ENCODE assay signal across 17 cellular contexts in genomic region chr13:67001363-67001762, GRCh38.
DNase-seq lines count a peak whose midpoint lies in the region; ATAC-seq and TF ChIP-seq lines count a peak whose summit lies in the region.
"Had no signal": no experiment of that assay in that cellular context is flagged by ENCODE, and none has a peak within 500 bp of the region (broad histone marks: within the 10 kb centered on the region; RNA-seq: fewer than 3 reads in every experiment).

No MANE protein-coding gene starts in this region.

- H3K4me2 ChIP-seq in HCT116 (ENCODE audit: low read length) (no peak overlapping the region), OCI-LY7 (ENCODE audit: low read length) (no peak overlapping the region)

- no peaks in the 10 kb centered on the region for H3K27me3 ChIP-seq in HCT116 (ENCODE audit: insufficient read depth, low read length)
- H3K27me3 ChIP-seq: SJSA1 had no signal

- no peak for TF ChIP-seq RAD21 in HCT116 (IDR thresholded peaks at IDR 0.05; ENCODE audit: low read depth)

- BruUV-seq in HCT116 (replicated peaks; lab: Mats Ljungman, UMichigan) = no TSS peak
- no TSS peak for BruUV-seq in OCI-LY7 (replicated peaks; lab: Mats Ljungman, UMichigan)

- no peak for ATAC-seq in HCT116
- no peak for ATAC-seq in HG03432 (IDR thresholded peaks at IDR 0.05; ENCODE audit: unreplicated experiment)
- no peak for ATAC-seq in HG03442 (IDR thresholded peaks at IDR 0.05; ENCODE audit: unreplicated experiment)

- RAD21 ChIA-PET in HCT116 (lab: Charles Lee; ENCODE audit: low non-redundant PET in 1 of 2, low total read pairs in 2 of 2, uncharacterized antibody in 2 of 2, unreplicated experiment in 2 of 2) = no interaction called here

- no peak overlapping the region for H3K9ac ChIP-seq in HCT116 (ENCODE audit: low read length)

- intact Hi-C loops in HCT116 (cut with micrococcal nuclease) = no loop called here
- intact Hi-C loops in OCI-LY7 (cut with micrococcal nuclease; ENCODE audit: unreplicated experiment) = no loop called here

- TF ChIP-seq CTCF in HCT116 (IDR thresholded peaks at IDR 0.05 in 2 of 3, conservative IDR thresholded peaks at IDR 0.05 in 1 of 3; ENCODE audit: borderline replicate concordance in 1 of 3, insufficient read depth in 1 of 3, low read depth in 2 of 3, low read length in 2 of 3) (no peak), OCI-LY7 (conservative IDR thresholded peaks at IDR 0.05; ENCODE audit: low read length) (no peak)

- H3K4me1 ChIP-seq in HCT116 (ENCODE audit: control insufficient read depth in 1 of 2, insufficient read depth in 2 of 2, low read length in 2 of 2) = no peaks in the 10 kb centered on the region
- H3K4me1 ChIP-seq in OCI-LY7 (ENCODE audit: insufficient read depth, low read length, poor library complexity, severe bottlenecking) = peaks cover 26% of the 10 kb centered on the region
- H3K4me1 ChIP-seq: SJSA1 had no signal

- H3K79me2 ChIP-seq in HCT116 (ENCODE audit: insufficient read depth, low read length) (no peaks in the 10 kb centered on the region), OCI-LY7 (ENCODE audit: insufficient read depth, low read depth, low read length) (no peaks in the 10 kb centered on the region)

- POLR2A ChIA-PET in HCT116 (lab: Charles Lee) = no interaction called here
- POLR2A ChIA-PET in OCI-LY7 (lab: Charles Lee) = interaction anchor here (0.7 to 1.8 kb wide), 6 partner anchors 8 to 309 kb away, joined by 3 to 8 read pairs (median 4); no protein-coding TSS in a partner anchor

- H3K9me3 ChIP-seq in HCT116 (ENCODE audit: control insufficient read depth in 1 of 2, insufficient read depth in 1 of 2, low read depth in 1 of 2, low read length in 2 of 2) (no peaks in the 10 kb centered on the region), OCI-LY7 (ENCODE audit: low read length) (peaks cover 20% of the 10 kb centered on the region; the same call in 1 of the 2 replicates)
- H3K9me3 ChIP-seq: SJSA1 had no signal

- H3K4me3 ChIP-seq in HCT116 (replicated peaks in 1 of 2; ENCODE audit: low read depth in 1 of 2, low read length in 2 of 2) (no peak overlapping the region), OCI-LY7 (ENCODE audit: low read depth, low read length, poor library complexity, severe bottlenecking) (no peak overlapping the region)
- H3K4me3 ChIP-seq: SJSA1 had no signal

- no peaks in the 10 kb centered on the region for H3K36me3 ChIP-seq in HCT116 (ENCODE audit: control insufficient read depth in 1 of 2, insufficient read depth in 2 of 2, low read length in 2 of 2)
- peaks cover 17% of the 10 kb centered on the region for H3K36me3 ChIP-seq in OCI-LY7 (ENCODE audit: insufficient read depth, low read length)
- H3K36me3 ChIP-seq: SJSA1 had no signal

- H3K27ac ChIP-seq in HCT116 (ENCODE audit: low read depth, low read length) = no peak overlapping the region
- no peak overlapping the region for H3K27ac ChIP-seq in OCI-LY7 (ENCODE audit: low read depth, low read length, poor library complexity, severe bottlenecking)
- peak overlapping the region; percentile 31 for H3K27ac ChIP-seq in substantia nigra (ENCODE audit: low read depth, low read length, poor library complexity, severe bottlenecking)
- H3K27ac ChIP-seq: SJSA1 had no signal

- H2AFZ ChIP-seq in HCT116 (ENCODE audit: low read depth, low read length, poor library complexity, severe bottlenecking) (peak overlapping the region; percentile 34), OCI-LY7 (ENCODE audit: low read length) (peak overlapping the region; percentile 55)

- DNase-seq in HCT116 (ENCODE audit: low read depth, low spot score) = no peak
- no peak for DNase-seq in OCI-LY7 (ENCODE audit: low spot score)
- DNase-seq in medulla oblongata (ENCODE audit: extremely low spot score) = peak; percentile 46
- DNase-seq in substantia nigra (lab: John Stamatoyannopoulos, UW) = peak in 7 of 49 donors; percentile 3 to 21 (median 10)
- no peak for DNase-seq in activated CD4-positive, alpha-beta T cell treated with anti-CD3 and anti-CD28 coated beads, Interleukin-2, amount 50 U/mL, for 48 hours
- DNase-seq: CD4-positive, alpha-beta memory T cell; HCEC 1CT; IMR-90; Kasumi-1; NCI-H1105 treated with DMSO at 0.1 percent for 48 hours; NCI-H1930; NCI-H446; NCI-H748 treated with DMSO at 0.1 percent for 48 hours; SW 1271 had no signal

- CTCF ChIA-PET in HCT116 (lab: Charles Lee) = no interaction called here
- CTCF ChIA-PET in OCI-LY7 (lab: Charles Lee; ENCODE audit: unreplicated experiment) = no interaction called here

- H4K20me1 ChIP-seq in HCT116 (ENCODE audit: insufficient read depth) (no peaks in the 10 kb centered on the region), OCI-LY7 (ENCODE audit: insufficient read depth, low read length) (no peaks in the 10 kb centered on the region)

- no peak for TF ChIP-seq POLR2A in HCT116 (IDR thresholded peaks at IDR 0.05; ENCODE audit: borderline replicate concordance, extremely low read depth, insufficient read depth, insufficient read length)

- H3K9me2 ChIP-seq in HCT116 (ENCODE audit: insufficient read depth) = no peaks in the 10 kb centered on the region
- no peaks in the 10 kb centered on the region for H3K9me2 ChIP-seq in OCI-LY7 (ENCODE audit: insufficient read depth, low read length)

TF ChIP-seq in HCT116, 20 proteins besides CTCF, POLR2A, EP300 and RAD21:
- TF ChIP-seq YY1 (IDR thresholded peaks at IDR 0.05; ENCODE audit: extremely low read depth, insufficient replicate concordance, low read depth, low read length) = no peak
- TF ChIP-seq JUND (IDR thresholded peaks at IDR 0.05) = no peak
- TF ChIP-seq EZH2 (IDR thresholded peaks at IDR 0.05) = no peak
